13 cellular contexts compared by ENCODE assay signal in the genomic region with DNA sequence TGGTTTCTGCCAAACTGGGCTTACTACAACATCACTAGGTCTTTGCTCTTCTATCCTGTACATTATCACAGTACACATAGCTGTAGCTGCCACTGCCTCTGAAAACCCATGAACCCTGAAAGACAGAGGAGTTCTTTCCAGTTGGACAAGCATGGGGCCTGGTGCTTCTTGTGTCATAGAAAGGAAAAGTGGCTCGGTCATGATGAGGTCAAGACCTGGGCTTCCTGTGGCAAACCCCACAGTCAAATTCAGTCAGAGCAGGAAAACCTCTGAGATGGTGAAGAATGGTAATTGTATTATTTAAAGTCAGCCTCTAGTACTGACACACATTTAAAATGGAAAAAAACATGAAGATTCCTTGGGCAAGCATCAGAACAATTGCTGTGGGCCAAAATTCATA.
DNase-seq lines count a peak whose midpoint lies in the region; ATAC-seq and TF ChIP-seq lines count a peak whose summit lies in the region.
"Had no signal": no experiment of that assay in that cellular context is flagged by ENCODE, and none has a peak within 500 bp of the region (broad histone marks: within the 10 kb centered on the region; RNA-seq: fewer than 3 reads in every experiment).

No MANE protein-coding gene starts in this region.

- no peak for TF ChIP-seq CTCF in GM10266 (IDR thresholded peaks at IDR 0.05; ENCODE audit: control insufficient read depth, insufficient read depth, low read depth, missing control alignments)

- DNase-seq in GM10266 (ENCODE audit: extremely low spot score) (peak; percentile 4), HT1080 (ENCODE audit: low read depth) (peak; percentile 1), NCI-H2196 treated with DMSO at 0.1 percent for 48 hours (lab: John Stamatoyannopoulos, UW; ENCODE audit: unreplicated experiment) (no peak), KG1 (lab: John Stamatoyannopoulos, UW) (no peak)
- DNase-seq: Karpas-422; NCI-H2081; stimulated activated CD4-positive, alpha-beta T cell treated with anti-CD3 and anti-CD28 coated beads, Interleukin-4, amount 100 ng/mL, for 24 hours; stimulated activated naive CD4-positive, alpha-beta T cell treated with Interleukin-2 at 50 U/mL for 16 hours had no signal

- ATAC-seq in GM19328 (IDR thresholded peaks at IDR 0.05; ENCODE audit: unreplicated experiment) (peak; percentile 73), HG02678 (IDR thresholded peaks at IDR 0.05; ENCODE audit: unreplicated experiment) (peak; percentile 82), HG03039 (IDR thresholded peaks at IDR 0.05; ENCODE audit: unreplicated experiment) (no peak), HG03571 (IDR thresholded peaks at IDR 0.05; ENCODE audit: unreplicated experiment) (no peak)
- ATAC-seq: left lobe of liver had no signal

Comparison
In these comparisons a context has a peak if more than half of its experiments do, and no peak if none do; other contexts are left out.
1. DNase-seq: peak in GM10266 (single experiment) and HT1080 (single experiment); none in NCI-H2196 treated with DMSO at 0.1 percent for 48 hours (single experiment) and KG1 (single experiment).
2. ATAC-seq: peak in GM19328 (single experiment) and HG02678 (single experiment); none in HG03039 (single experiment) and HG03571 (single experiment).